7 cellular contexts compared by ENCODE assay signal in the genomic region with DNA sequence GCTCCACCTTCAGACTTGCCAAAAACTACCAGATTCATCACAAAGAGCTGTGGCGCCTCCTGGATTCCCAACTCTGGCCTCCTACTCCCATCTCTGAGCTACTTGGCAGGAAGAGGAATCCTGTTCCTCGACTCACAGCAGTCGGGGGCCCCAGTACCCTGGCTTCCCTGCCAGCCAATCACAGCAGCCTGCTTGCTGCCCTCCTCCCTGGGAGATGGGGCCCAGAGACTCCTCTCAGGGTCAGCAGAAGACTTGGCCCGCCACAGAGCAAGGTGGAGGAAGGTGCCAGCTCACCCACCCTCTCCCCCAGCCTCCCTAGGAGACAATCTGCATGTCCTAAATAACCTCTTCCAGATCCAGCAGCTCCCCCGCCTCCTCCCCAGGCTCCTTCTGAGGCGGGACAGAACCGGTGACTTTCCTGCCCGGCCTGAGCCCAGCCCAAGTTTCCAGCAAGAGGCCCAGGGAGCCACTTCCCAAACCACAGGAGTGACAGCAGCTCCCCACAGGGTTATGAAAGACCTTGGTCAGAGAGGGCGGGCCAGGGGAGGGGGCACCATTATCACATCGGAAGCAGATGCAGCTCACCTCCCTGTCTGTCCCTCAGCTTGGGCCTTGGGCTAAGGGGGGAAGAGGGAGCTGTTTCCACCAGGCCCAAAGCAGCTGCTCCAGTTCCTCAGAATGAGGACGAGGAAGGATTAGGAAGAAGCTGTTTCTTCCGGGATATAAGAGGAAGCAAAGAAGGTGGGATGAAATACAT. TPM values are rescaled to one million over a fixed set of nuclear protein-coding genes. Genes with fewer than 3 reads are reported as not detected.
DNase-seq lines count a peak whose midpoint lies in the region; ATAC-seq and TF ChIP-seq lines count a peak whose summit lies in the region.

No MANE protein-coding gene starts in this region.

- peak overlapping the region; percentile 91 for H3K4me3 ChIP-seq in HFF-Myc (replicated peaks; ENCODE audit: low read depth, low read length)

- H3K4me1 Mint-ChIP-seq in T-cell = peaks cover 76 to 79% (median 76%) of the 10 kb centered on the region in 3 donors
- peaks cover 67 to 72% of the 10 kb centered on the region in 2 donors for H3K4me1 Mint-ChIP-seq in effector memory CD8-positive, alpha-beta T cell (ENCODE audit: low read depth in 2 of 2)

- no peak for ATAC-seq in T-cell (replicated peaks in 1 of 4)
- no peak for ATAC-seq in effector memory CD8-positive, alpha-beta T cell (replicated peaks)

- CTCF ChIA-PET in T-cell (lab: Charles Lee) = interaction anchor here (0.5 to 3.7 kb wide), 12 partner anchors 9 to 111 kb away, joined by 3 to 26 read pairs (median 4); partner anchors contain the start of genes BYSL (in 1 of the 2), MED20 (in 1 of the 2) and TAF8 (in 1 of the 2)

- no peak for DNase-seq in HFF-Myc (ENCODE audit: extremely low read depth, low read depth)
- DNase-seq in T-cell = peak in 4 of 34 experiments; percentile 8 to 37 (median 24)
- no peak for DNase-seq in effector memory CD8-positive, alpha-beta T cell
- DNase-seq in myocyte (ENCODE audit: low read depth) = peak; percentile 92
- no peak for DNase-seq in LoVo (ENCODE audit: low spot score)
- DNase-seq in AG08396 (ENCODE audit: low spot score) = no peak
- no peak for DNase-seq in cerebellar cortex (ENCODE audit: low spot score)

- POLR2A ChIA-PET in T-cell (lab: Charles Lee) = interaction anchor here in 1 of 2 donors (0.5 to 0.6 kb wide), 3 partner anchors 10 to 1445 kb away, joined by 3 to 12 read pairs (median 4); no protein-coding TSS in a partner anchor

- H3K4me3 Mint-ChIP-seq in T-cell = peak overlapping the region; percentile 81 to 93 (median 87)
- H3K4me3 Mint-ChIP-seq in effector memory CD8-positive, alpha-beta T cell = peak overlapping the region; percentile 96 to 97

- no peaks in the 10 kb centered on the region for H3K9me3 Mint-ChIP-seq in T-cell
- no peaks in the 10 kb centered on the region for H3K9me3 Mint-ChIP-seq in effector memory CD8-positive, alpha-beta T cell

- no peaks in the 10 kb centered on the region for H3K27me3 Mint-ChIP-seq in T-cell
- no peaks in the 10 kb centered on the region for H3K27me3 Mint-ChIP-seq in effector memory CD8-positive, alpha-beta T cell

- no peak for TF ChIP-seq CTCF in HFF-Myc (IDR thresholded peaks at IDR 0.05; ENCODE audit: low read depth, low read length, missing control alignments)

- H3K36me3 Mint-ChIP-seq in T-cell = peaks cover 17% of the 10 kb centered on the region
- peaks cover 69% of the 10 kb centered on the region for H3K36me3 Mint-ChIP-seq in effector memory CD8-positive, alpha-beta T cell (ENCODE audit: insufficient read depth)

- H3K27ac Mint-ChIP-seq in T-cell = peak overlapping the region; percentile 89 to 92
- peak overlapping the region; percentile 95 for H3K27ac Mint-ChIP-seq in effector memory CD8-positive, alpha-beta T cell

RNA-seq across cellular contexts. Expression of gene CCND3, which starts 2.3 kb away (rescaled TPM):
- total RNA-seq in T-cell (100 to 1,000 TPM; 265 to 532 (median 284) TPM), myocyte (169 and 170 TPM in 2 replicates)
- 75.7 TPM for polyA plus RNA-seq in myocyte (2012)

RNA-seq across cellular contexts. Expression of gene BYSL, which starts 18.0 kb away (rescaled TPM):
- 10 to 100 TPM in 3 of 5 donors, 1 to 10 TPM in 2; 3.5 to 20.5 (median 15.0) TPM for total RNA-seq in T-cell
- 28.1 and 28.3 TPM in 2 replicates for total RNA-seq in myocyte
- 28.8 TPM for polyA plus RNA-seq in myocyte (2012)

RNA-seq across cellular contexts. Expression of gene MED20, which starts 18.3 kb away (rescaled TPM):
- total RNA-seq in T-cell (10 to 100 TPM in 3 of 5 donors, 1 to 10 TPM in 2; 5.4 to 12.1 (median 11.1) TPM), myocyte (26.4 and 27.3 TPM in 2 replicates)
- 27.3 TPM for polyA plus RNA-seq in myocyte (2012)

RNA-seq across cellular contexts. Expression of gene USP49, which starts 44.1 kb away (rescaled TPM):
- total RNA-seq in T-cell = 1 to 10 TPM; 2.5 to 5.2 (median 3.3) TPM
- 2.2 and 3.1 TPM in 2 replicates for total RNA-seq in myocyte
- 3.0 TPM for polyA plus RNA-seq in myocyte (2012)
